In genomic region chr2:108194409-108195132, GRCh38 we compare ENCODE assay signal across 12 cellular contexts. TPM values are rescaled to one million over a fixed set of nuclear protein-coding genes. Genes with fewer than 3 reads are reported as not detected.
DNase-seq lines count a peak whose midpoint lies in the region; ATAC-seq, FAIRE-seq and TF ChIP-seq lines count a peak whose summit lies in the region.
"Had no signal": no experiment of that assay in that cellular context is flagged by ENCODE, and none has a peak within 500 bp of the region (broad histone marks: within the 10 kb centered on the region; RNA-seq: fewer than 3 reads in every experiment).

No MANE protein-coding gene starts in this region.

- H3K4ac ChIP-seq in IMR-90 (ENCODE audit: low read depth, low read length): no peak overlapping the region
- H3K4ac ChIP-seq in mesenchymal stem cell (ENCODE audit: low read depth in 1 of 2, low read length in 2 of 2): no peak overlapping the region

- H3K9ac ChIP-seq in DND-41 (ENCODE audit: low read depth, low read length) (no peak overlapping the region), IMR-90 (ENCODE audit: low read depth, low read length) (no peak overlapping the region), GM12878 (ENCODE audit: control insufficient read depth, insufficient read depth, low read length) (no peak overlapping the region), mesenchymal stem cell (ENCODE audit: low read length) (no peak overlapping the region)

- TF ChIP-seq CTCF in DND-41 (IDR thresholded peaks at IDR 0.05; ENCODE audit: borderline replicate concordance, extremely low read depth, low read length, poor library complexity, severe bottlenecking): peak; percentile 63
- TF ChIP-seq CTCF in IMR-90 (conservative IDR thresholded peaks at IDR 0.05; ENCODE audit: low read depth, low read length): peak; percentile 44
- TF ChIP-seq CTCF in GM12878 (IDR thresholded peaks at IDR 0.05 in 2 of 3, conservative IDR thresholded peaks at IDR 0.05 in 1 of 3; ENCODE audit: control insufficient read depth in 2 of 3, extremely low read depth in 1 of 3, insufficient read depth in 1 of 3, low read depth in 3 of 3, low read length in 3 of 3): peak in 2 of 3 experiments; percentile 12 to 21; a peak in 2 of 6 replicates

- RAD21 ChIA-PET in GM12878 (lab: Charles Lee; ENCODE audit: unreplicated experiment): no interaction called here

- H3K4me1 ChIP-seq in DND-41 (ENCODE audit: insufficient read depth, low read length): no peaks in the 10 kb centered on the region
- H3K4me1 ChIP-seq in IMR-90 (ENCODE audit: control insufficient read depth, insufficient read depth, low read length): no peaks in the 10 kb centered on the region
- H3K4me1 ChIP-seq in GM12878 (ENCODE audit: control insufficient read depth, insufficient read depth, low read length): no peaks in the 10 kb centered on the region
- H3K4me1 ChIP-seq in mesenchymal stem cell (ENCODE audit: control insufficient read depth, insufficient read depth, low read depth, low read length): peaks cover 2% of the 10 kb centered on the region

- ATAC-seq in DND-41 (ENCODE audit: insufficient read depth, low read depth) (no peak), IMR-90 (ENCODE audit: low read depth) (no peak), GM12878 (no peak), left colon (no peak)

- H3K79me1 ChIP-seq in IMR-90 (ENCODE audit: low read depth in 1 of 2, low read length in 2 of 2) (no peaks in the 10 kb centered on the region), mesenchymal stem cell (replicated peaks; ENCODE audit: low read length, poor library complexity, severe bottlenecking) (no peaks in the 10 kb centered on the region)

- H3K14ac ChIP-seq in IMR-90 (replicated peaks; ENCODE audit: low read depth, low read length) (no peak overlapping the region), mesenchymal stem cell (ENCODE audit: low read length in 2 of 2) (no peak overlapping the region)

- TF ChIP-seq POLR2A in IMR-90 (IDR thresholded peaks at IDR 0.05; ENCODE audit: low read depth, low read length) (no peak), GM12878 (IDR thresholded peaks at IDR 0.05; ENCODE audit: low read depth, low read length) (no peak)

- H2BK5ac ChIP-seq in IMR-90 (ENCODE audit: low read depth, low read length, poor library complexity, severe bottlenecking) (no peak overlapping the region), mesenchymal stem cell (ENCODE audit: low read depth, low read length, poor library complexity, severe bottlenecking) (no peak overlapping the region)

- dilution Hi-C loops in IMR-90 (cut with HindIII; ENCODE audit: low sequenced_read_pairs, unreplicated experiment): no loop called here

- BruUV-seq in IMR-90 (replicated peaks; lab: Mats Ljungman, UMichigan): no TSS peak
- BruUV-seq in GM12878 (replicated peaks; lab: Mats Ljungman, UMichigan): no TSS peak

- 40% methylated on average over 2 of the region's 7 CpGs; no CpG with 5 or more reads in 1 of the 2 experiments for WGBS in IMR-90 (ENCODE audit: extremely low coverage in 2 of 2, insufficient read length in 1 of 2), 2 experiments
- WGBS in GM12878 (ENCODE audit: insufficient coverage, insufficient replicate concordance, low lambda C conversion rate, missing lambda C conversion rate): 48% methylated on average over 7 of the region's 7 CpGs
- WGBS in mesenchymal stem cell: 77% methylated on average over 5 of the region's 7 CpGs

- H4K20me1 ChIP-seq in DND-41 (ENCODE audit: insufficient read depth, low read length) (no peaks in the 10 kb centered on the region), IMR-90 (ENCODE audit: insufficient read depth, low read length) (no peaks in the 10 kb centered on the region), GM12878 (ENCODE audit: control insufficient read depth, insufficient read depth) (no peaks in the 10 kb centered on the region)

- H3K36me3 ChIP-seq in DND-41 (ENCODE audit: insufficient read depth, low read length) (no peaks in the 10 kb centered on the region), IMR-90 (ENCODE audit: control insufficient read depth, insufficient read depth, low read length) (no peaks in the 10 kb centered on the region), GM12878 (ENCODE audit: control insufficient read depth in 2 of 2, insufficient read depth in 2 of 2, low read length in 1 of 2) (no peaks in the 10 kb centered on the region), mesenchymal stem cell (ENCODE audit: control insufficient read depth in 1 of 2, insufficient read depth in 2 of 2, low read depth in 1 of 2, low read length in 2 of 2) (peaks cover 0 to 2% of the 10 kb centered on the region in 2 experiments)

- H2BK20ac ChIP-seq in IMR-90 (ENCODE audit: low read depth, low read length): no peak overlapping the region

- H3K56ac ChIP-seq in IMR-90 (ENCODE audit: extremely low read depth, insufficient read depth, low read length): no peak overlapping the region

- no peak for DNase-seq in DND-41
- DNase-seq in IMR-90: no peak
- no peak for DNase-seq in GM12878 (ENCODE audit: low read depth, low spot score)
- peak; percentile 12 for DNase-seq in mesenchymal stem cell
- DNase-seq in cerebellar cortex (ENCODE audit: low spot score): no peak
- DNase-seq in left colon: no peak
- no peak for DNase-seq in globus pallidus (ENCODE audit: low spot score)
- no peak for DNase-seq in activated T-cell treated with anti-CD3 and anti-CD28 coated beads, Interleukin-2, amount 50 U/mL, for 48 hours
- DNase-seq: activated CD4-positive, alpha-beta T cell treated with anti-CD3 and anti-CD28 coated beads, Interleukin-2, amount 50 U/mL, for 4 hours had no signal

- H3K27ac ChIP-seq in DND-41 (ENCODE audit: low read length) (no peak overlapping the region), IMR-90 (ENCODE audit: insufficient read depth, low read length) (no peak overlapping the region), GM12878 (ENCODE audit: control insufficient read depth, insufficient read depth) (no peak overlapping the region), mesenchymal stem cell (ENCODE audit: low read length, poor library complexity, severe bottlenecking) (no peak overlapping the region)

- H3K79me2 ChIP-seq in DND-41 (ENCODE audit: insufficient read depth, low read length) (no peaks in the 10 kb centered on the region), GM12878 (ENCODE audit: control insufficient read depth, insufficient read depth, low read length) (no peaks in the 10 kb centered on the region)

- no peak for TF ChIP-seq EP300 in GM12878 (IDR thresholded peaks at IDR 0.05; ENCODE audit: borderline replicate concordance in 1 of 2, control insufficient read depth in 1 of 2, low read depth in 2 of 2, low read length in 2 of 2)

- intact Hi-C loops in IMR-90 (cut with micrococcal nuclease): loop anchor here (2.0 kb wide), 1 partner anchor 1556 kb away; no protein-coding TSS in a partner anchor
- intact Hi-C loops in GM12878 (cut with micrococcal nuclease; ENCODE audit: unreplicated experiment): no loop called here
- intact Hi-C loops in left colon (cut with DNase I, micrococcal nuclease): no loop called here

- TF ChIP-seq RAD21 in IMR-90 (IDR thresholded peaks at IDR 0.05; ENCODE audit: low read length) (peak; percentile 10; the same call in 1 of the 2 replicates), GM12878 (IDR thresholded peaks at IDR 0.05; ENCODE audit: insufficient read depth, low read depth, low read length) (no peak)

- CTCF ChIA-PET in IMR-90 (lab: Yijun Ruan, JAX): interaction anchor here (1.0 to 1.4 kb wide), 2 partner anchors 9 to 585 kb away, joined by 3 to 4 read pairs; no protein-coding TSS in a partner anchor
- CTCF ChIA-PET in GM12878 (lab: Yijun Ruan, JAX): interaction anchor here (0.5 to 1.4 kb wide), 6 partner anchors 10 to 257 kb away, joined by 3 to 4 read pairs (median 3); no protein-coding TSS in a partner anchor

- no peak overlapping the region for H2BK120ac ChIP-seq in IMR-90 (ENCODE audit: low read depth, low read length)
- no peak overlapping the region for H2BK120ac ChIP-seq in mesenchymal stem cell (ENCODE audit: low read depth, low read length)

- no peak overlapping the region for H4K8ac ChIP-seq in IMR-90 (ENCODE audit: low read depth in 2 of 2, low read length in 2 of 2)
- no peak overlapping the region for H4K8ac ChIP-seq in mesenchymal stem cell (ENCODE audit: low read length)

- H3K27me3 ChIP-seq in DND-41 (ENCODE audit: insufficient read depth, low read length, poor library complexity) (no peaks in the 10 kb centered on the region), IMR-90 (ENCODE audit: control insufficient read depth, insufficient read depth, low read length) (peaks cover 3% of the 10 kb centered on the region; the same call in 1 of the 2 replicates), GM12878 (replicated peaks in 1 of 2; ENCODE audit: control insufficient read depth in 2 of 2, insufficient read depth in 2 of 2, low read length in 1 of 2) (no peaks in the 10 kb centered on the region), mesenchymal stem cell (ENCODE audit: control insufficient read depth in 1 of 2, insufficient read depth in 1 of 2, low read length in 2 of 2) (no peaks in the 10 kb centered on the region)

- no peaks in the 10 kb centered on the region for H3K9me1 ChIP-seq in IMR-90 (ENCODE audit: insufficient read depth, low read length)

- H4K91ac ChIP-seq in IMR-90 (ENCODE audit: insufficient read depth, low read depth, low read length) (no peak overlapping the region), mesenchymal stem cell (ENCODE audit: low read length) (no peak overlapping the region)

- H3K18ac ChIP-seq in IMR-90 (ENCODE audit: low read depth, low read length) (no peak overlapping the region), mesenchymal stem cell (ENCODE audit: low read depth in 1 of 2, low read length in 2 of 2) (no peak overlapping the region)

- H2BK12ac ChIP-seq in mesenchymal stem cell (ENCODE audit: low read length in 2 of 2): no peak overlapping the region

- FAIRE-seq in GM12878 (lab: Jason Lieb, UNC): peak; percentile 23
- FAIRE-seq: urothelium cell line had no signal

- H2AFZ ChIP-seq in DND-41 (ENCODE audit: low read depth, low read length) (no peak overlapping the region), IMR-90 (replicated peaks; ENCODE audit: low read length, poor library complexity) (no peak overlapping the region), GM12878 (ENCODE audit: control insufficient read depth, low read depth, low read length) (no peak overlapping the region), mesenchymal stem cell (ENCODE audit: low read depth, low read length) (no peak overlapping the region)

- POLR2A ChIA-PET in IMR-90 (lab: Charles Lee; ENCODE audit: unreplicated experiment): no interaction called here
- POLR2A ChIA-PET in GM12878 (lab: Charles Lee): no interaction called here

- no peak overlapping the region for H4K5ac ChIP-seq in IMR-90 (ENCODE audit: low read depth, low read length)

- H3K4me3 ChIP-seq in DND-41 (ENCODE audit: low read depth in 1 of 2, low read length in 2 of 2) (no peak overlapping the region), IMR-90 (ENCODE audit: insufficient read depth, low read depth, low read length) (no peak overlapping the region), GM12878 (no peak overlapping the region), mesenchymal stem cell (ENCODE audit: insufficient read depth in 1 of 2, low read depth in 1 of 2, low read length in 2 of 2) (no peak overlapping the region)

- no peak overlapping the region for H2AK9ac ChIP-seq in IMR-90 (replicated peaks; ENCODE audit: low read depth, low read length, poor library complexity)

- H3K23ac ChIP-seq in IMR-90 (ENCODE audit: low read depth, low read length) (no peak overlapping the region), mesenchymal stem cell (ENCODE audit: low read length in 2 of 2) (no peak overlapping the region)

- H2BK15ac ChIP-seq in IMR-90 (ENCODE audit: low read depth, low read length): no peak overlapping the region
- H2BK15ac ChIP-seq in mesenchymal stem cell (ENCODE audit: low read depth, poor library complexity, severe bottlenecking): no peak overlapping the region

- no peaks in the 10 kb centered on the region for H3K9me3 ChIP-seq in DND-41 (ENCODE audit: insufficient read depth, low read length, severe bottlenecking)
- no peaks in the 10 kb centered on the region for H3K9me3 ChIP-seq in IMR-90 (ENCODE audit: control insufficient read depth, insufficient read depth, low read length)
- no peaks in the 10 kb centered on the region for H3K9me3 ChIP-seq in GM12878 (replicated peaks; ENCODE audit: control insufficient read depth, insufficient read depth, low read length)
- no peaks in the 10 kb centered on the region for H3K9me3 ChIP-seq in mesenchymal stem cell (ENCODE audit: control insufficient read depth, low read length)

- H2AK5ac ChIP-seq in IMR-90 (ENCODE audit: low read depth, low read length): no peak overlapping the region
- H2AK5ac ChIP-seq in mesenchymal stem cell (ENCODE audit: low read length, severe bottlenecking): no peak overlapping the region

- H3K4me2 ChIP-seq in DND-41 (ENCODE audit: insufficient read depth, low read length) (no peak overlapping the region), IMR-90 (ENCODE audit: low read depth, low read length) (no peak overlapping the region), GM12878 (ENCODE audit: control insufficient read depth, insufficient read depth) (no peak overlapping the region), mesenchymal stem cell (ENCODE audit: low read length, poor library complexity, severe bottlenecking) (no peak overlapping the region)

- in situ Hi-C loops in IMR-90 (cut with MboI; ENCODE audit: low sequenced_read_pairs) (loop anchor here (25.0 kb wide), 1 partner anchor 1557 kb away; no protein-coding TSS in a partner anchor), GM12878 (cut with MboI) (no loop called here)

- SMC1A ChIA-PET in GM12878 (lab: Charles Lee; ENCODE audit: uncharacterized antibody, unreplicated experiment): interaction anchor here (0.9 kb wide), 1 partner anchor 258 kb away, joined by 3 read pairs; no protein-coding TSS in a partner anchor

RNA-seq across cellular contexts. Expression of gene SULT1C3, which starts 45.2 kb away (rescaled TPM):
- total RNA-seq in IMR-90 (2012; rRNA removed): not detected in 2 replicates
- not detected in 2 replicates for polyA plus RNA-seq in IMR-90 (2012; rRNA removed)
- not detected in 2 replicates for polyA plus RNA-seq in IMR-90 (2012; cell fraction: cytosol; rRNA removed)
- not detected in 2 replicates for polyA plus RNA-seq in IMR-90 (2012; cell fraction: nucleus; rRNA removed; ENCODE audit: low replicate concordance)
- not detected in 2 replicates for total RNA-seq in GM12878 (2013; cell fraction: nucleolus; rRNA removed)
- not detected in 2 replicates for total RNA-seq in GM12878 (2014; rRNA removed)
- total RNA-seq in GM12878 (2014; rRNA removed; fragmentation: Illumina TruSeq; extraction: Trizol): not detected in 2 replicates
- not detected in 2 replicates for total RNA-seq in GM12878 (2021)
- polyA plus RNA-seq in GM12878 (2011; ENCODE audit: low read depth): not detected
- not detected in 2 replicates for polyA plus RNA-seq in GM12878 (2011; rRNA removed)
- not detected in 2 replicates for polyA plus RNA-seq in GM12878 (2011; cell fraction: cytosol; rRNA removed)
- not detected in 2 replicates for polyA plus RNA-seq in GM12878 (2011; cell fraction: nucleus; rRNA removed)
- not detected in 2 replicates for polyA plus RNA-seq in GM12878 (2012)
- not detected in 2 replicates for polyA plus RNA-seq in GM12878 (2014; fragmentation: Illumina TruSeq; extraction: Trizol)
- polyA plus RNA-seq in GM12878 (2014; fragmentation: Nextera tagmentation; extraction: Ambion mirVana): not detected
- not detected in 2 replicates for polyA plus RNA-seq in GM12878 (2014; rRNA removed)
- not detected for polyA plus RNA-seq in GM12878 (2016; fragmentation: Nextera tagmentation; extraction: Ambion mirVana)
- polyA minus RNA-seq in GM12878 (2011; rRNA and poly(A)+ RNA removed): not detected in 2 replicates
- polyA minus RNA-seq in GM12878 (2011; cell fraction: cytosol; rRNA and poly(A)+ RNA removed): not detected in 2 replicates
- not detected in 2 replicates for polyA minus RNA-seq in GM12878 (2011; cell fraction: nucleus; rRNA and poly(A)+ RNA removed)
- polyA plus RNA-seq in mesenchymal stem cell (2013, experiment 1 of 2): not detected
- not detected for polyA plus RNA-seq in mesenchymal stem cell (2013, experiment 2 of 2)
- under 1 TPM in 1 of 2 donors, not detected in 1; 0.98 TPM for total RNA-seq in left colon
- total RNA-seq: epithelial cell of proximal tubule, skeletal muscle tissue had no signal
